8 cellular contexts compared by ENCODE assay signal in the genomic region with DNA sequence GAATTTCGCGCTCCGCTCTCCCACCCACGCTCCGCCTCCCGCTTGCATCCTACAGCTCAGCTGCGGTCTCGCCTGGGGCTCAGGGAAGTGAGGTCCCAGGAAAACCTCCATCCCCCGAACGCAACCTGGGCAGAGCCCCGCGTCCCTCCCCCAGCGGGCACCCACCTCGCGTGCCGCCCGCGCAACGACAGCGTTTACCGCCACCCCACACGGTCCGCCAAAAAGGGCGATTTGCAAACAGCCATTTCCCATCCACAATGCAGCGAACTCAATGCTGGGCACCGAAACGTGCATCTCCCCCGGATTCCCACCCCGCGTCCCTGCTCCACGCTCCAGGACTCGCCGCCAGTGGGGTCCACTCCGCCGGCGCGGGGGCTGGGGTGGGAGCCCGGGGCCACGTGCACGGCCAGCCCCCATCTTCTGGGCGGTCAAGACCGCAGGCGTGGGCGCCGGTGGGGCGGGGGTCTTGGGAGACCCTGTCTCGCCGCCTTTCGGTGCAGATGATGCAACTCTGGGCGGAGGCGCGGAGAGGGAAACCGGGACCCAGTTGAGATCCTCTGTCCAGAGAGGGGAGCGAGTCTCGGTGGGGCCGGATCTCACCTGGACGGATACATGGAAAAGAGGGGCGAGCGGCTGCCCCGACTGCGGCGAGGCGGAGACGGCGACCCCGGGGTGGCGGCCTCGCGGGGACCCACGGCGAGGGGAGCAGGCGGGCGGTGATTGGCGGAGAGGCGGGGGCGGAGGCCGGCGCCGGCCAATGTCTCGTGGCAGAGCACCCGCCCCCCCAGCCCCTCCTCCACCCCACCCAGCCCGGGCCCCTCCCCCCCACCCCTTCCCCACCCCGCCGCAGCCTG. TPM values are rescaled to one million over a fixed set of nuclear protein-coding genes. Genes with fewer than 3 reads are reported as not detected.
DNase-seq lines count a peak whose midpoint lies in the region; ATAC-seq, FAIRE-seq and TF ChIP-seq lines count a peak whose summit lies in the region.
"Not testable (repeated sequence)": the region's sequence is repeated elsewhere in the genome, so short reads cannot be mapped to it uniquely, and the experiment has no call there.

A gene (minus strand): TSS at position 666 of the 854 bp plus-strand sequence. CDS start 3,642 bp downstream, outside the sequence.

- H3K23ac ChIP-seq in neuronal stem cell (ENCODE audit: low read depth, low read length, poor library complexity) = not testable (repeated sequence)

- H3K4me1 ChIP-seq in K562 (replicated peaks in 1 of 2; ENCODE audit: control insufficient read depth in 2 of 2, insufficient read depth in 2 of 2, low read length in 2 of 2); foreskin keratinocyte; left lung; neuronal stem cell (ENCODE audit: control insufficient read depth in 2 of 2, insufficient read depth in 1 of 2, low read depth in 1 of 2, low read length in 2 of 2): not testable (repeated sequence)

- H3K36me3 Mint-ChIP-seq in activated CD4-positive, alpha-beta T cell treated with anti-CD3 and anti-CD28 coated beads, Interleukin-2, amount 10 ng/mL, durations not matched to agents 7 days and 5 days (ENCODE audit: low read depth) = not testable (repeated sequence)

- not testable (repeated sequence) for H3K79me2 ChIP-seq in K562 (ENCODE audit: control insufficient read depth, insufficient read depth, low read length)

- H3K9me1 ChIP-seq in K562 (ENCODE audit: control insufficient read depth, insufficient read depth, low read length) = not testable (repeated sequence)

- in situ Hi-C loops in K562 (cut with MboI) = not testable (repeated sequence)

- not testable (repeated sequence) for TF ChIP-seq POLR2A in K562 (conservative IDR thresholded peaks at IDR 0.05)

- not testable (repeated sequence) for TF ChIP-seq CTCF in AG04450 (IDR thresholded peaks at IDR 0.05; ENCODE audit: low read depth, low read length); K562 (IDR thresholded peaks at IDR 0.05 in 2 of 3, conservative IDR thresholded peaks at IDR 0.05 in 1 of 3; ENCODE audit: insufficient read depth in 2 of 3, low read depth in 1 of 3, low read length in 3 of 3); foreskin keratinocyte (conservative IDR thresholded peaks at IDR 0.05); left lung (IDR thresholded peaks at IDR 0.05)

- H3K4ac ChIP-seq in neuronal stem cell (ENCODE audit: low read length) = not testable (repeated sequence)

- no CpG with 5 or more reads among the region's 84 CpGs for WGBS in K562 (ENCODE audit: insufficient coverage, low coverage, missing lambda C conversion rate)
- WGBS in neuronal stem cell (ENCODE audit: extremely low coverage in 2 of 2, insufficient read length in 2 of 2, insufficient replicate concordance in 1 of 2), 2 donors = no CpG with 5 or more reads among the region's 84 CpGs

- DNase-seq in AG04450 (ENCODE audit: low read depth, low spot score); NCI-H460 (ENCODE audit: extremely low read depth, low read depth); activated CD4-positive, alpha-beta T cell treated with anti-CD3 and anti-CD28 coated beads, Interleukin-2, amount 10 ng/mL, durations not matched to agents 7 days and 5 days; K562 (ENCODE audit: extremely low read depth in 1 of 4, low spot score in 3 of 4); foreskin keratinocyte; left lung; neuronal stem cell (ENCODE audit: low spot score); stimulated activated naive CD8-positive, alpha-beta T cell treated with anti-CD3 and anti-CD28 coated beads, Interleukin-15, amount 100 ng/mL, for 72 hours: not testable (repeated sequence)

- H3K27ac ChIP-seq in AG04450 (ENCODE audit: low read depth, low read length); K562 (ENCODE audit: extremely low read depth, low read depth, low read length); foreskin keratinocyte; left lung; neuronal stem cell (replicated peaks; ENCODE audit: low read length): not testable (repeated sequence)

- not testable (repeated sequence) for H2BK15ac ChIP-seq in neuronal stem cell (ENCODE audit: low read length)

- not testable (repeated sequence) for H4K8ac ChIP-seq in neuronal stem cell (ENCODE audit: low read depth, low read length)

- not testable (repeated sequence) for H2AFZ ChIP-seq in K562 (ENCODE audit: low read depth, low read length)
- H2AFZ ChIP-seq in neuronal stem cell (ENCODE audit: low read length) = peak within 1 kb of the TSS; percentile 56

- not testable (repeated sequence) for H2AK5ac ChIP-seq in neuronal stem cell (ENCODE audit: low read depth, low read length)

- intact Hi-C loops in K562 (cut with micrococcal nuclease); left lung (cut with DNase I): not testable (repeated sequence)

- H3K4me3 ChIP-seq in AG04450 (ENCODE audit: low read depth, low read length); K562; left lung; neuronal stem cell (ENCODE audit: low read length in 2 of 2): not testable (repeated sequence)

- TF ChIP-seq EP300 in K562 (IDR thresholded peaks at IDR 0.05; ENCODE audit: low read length) = not testable (repeated sequence)

- not testable (repeated sequence) for FAIRE-seq in K562 (lab: Jason Lieb, UNC)

- POLR2A ChIA-PET in AG04450 (lab: Yijun Ruan, JAX); activated CD4-positive, alpha-beta T cell treated with anti-CD3 and anti-CD28 coated beads, Interleukin-2, amount 10 ng/mL, durations not matched to agents 7 days and 5 days (lab: Charles Lee); K562 (lab: Yijun Ruan, JAX): not testable (repeated sequence)

- not testable (repeated sequence) for H3K9me3 ChIP-seq in AG04450 (ENCODE audit: control insufficient read depth, insufficient read depth, low read length); K562 (replicated peaks; ENCODE audit: control insufficient read depth, insufficient read depth, low read depth, low read length); left lung; neuronal stem cell (replicated peaks in 1 of 2; ENCODE audit: control insufficient read depth in 2 of 2, insufficient read depth in 1 of 2, low read depth in 1 of 2, low read length in 2 of 2)

- H2BK12ac ChIP-seq in neuronal stem cell (ENCODE audit: low read length) = not testable (repeated sequence)

- H3K27ac Mint-ChIP-seq in activated CD4-positive, alpha-beta T cell treated with anti-CD3 and anti-CD28 coated beads, Interleukin-2, amount 10 ng/mL, durations not matched to agents 7 days and 5 days; stimulated activated naive CD8-positive, alpha-beta T cell treated with anti-CD3 and anti-CD28 coated beads, Interleukin-15, amount 100 ng/mL, for 72 hours: not testable (repeated sequence)

- not testable (repeated sequence) for H4K91ac ChIP-seq in neuronal stem cell (ENCODE audit: low read depth, low read length, poor library complexity)

- not testable (repeated sequence) for H3K14ac ChIP-seq in neuronal stem cell (ENCODE audit: low read length)

- not testable (repeated sequence) for H3K4me1 Mint-ChIP-seq in activated CD4-positive, alpha-beta T cell treated with anti-CD3 and anti-CD28 coated beads, Interleukin-2, amount 10 ng/mL, durations not matched to agents 7 days and 5 days; stimulated activated naive CD8-positive, alpha-beta T cell treated with anti-CD3 and anti-CD28 coated beads, Interleukin-15, amount 100 ng/mL, for 72 hours

- not testable (repeated sequence) for H4K20me1 ChIP-seq in K562 (replicated peaks; ENCODE audit: control insufficient read depth, insufficient read depth, low read length)

- not testable (repeated sequence) for H2BK120ac ChIP-seq in neuronal stem cell (ENCODE audit: low read depth, low read length)

- CTCF ChIA-PET in AG04450 (lab: Charles Lee); activated CD4-positive, alpha-beta T cell treated with anti-CD3 and anti-CD28 coated beads, Interleukin-2, amount 10 ng/mL, durations not matched to agents 7 days and 5 days (lab: Charles Lee); K562 (lab: Yijun Ruan, JAX; ENCODE audit: low intra/inter-chr PET ratio): not testable (repeated sequence)

- H3K9me3 Mint-ChIP-seq in activated CD4-positive, alpha-beta T cell treated with anti-CD3 and anti-CD28 coated beads, Interleukin-2, amount 10 ng/mL, durations not matched to agents 7 days and 5 days; stimulated activated naive CD8-positive, alpha-beta T cell treated with anti-CD3 and anti-CD28 coated beads, Interleukin-15, amount 100 ng/mL, for 72 hours: not testable (repeated sequence)

- H3K9ac ChIP-seq in K562 (ENCODE audit: insufficient read depth in 1 of 2, low read depth in 2 of 2, low read length in 2 of 2); neuronal stem cell (ENCODE audit: low read depth, low read length, poor library complexity): not testable (repeated sequence)

- H3K18ac ChIP-seq in neuronal stem cell (ENCODE audit: low read length) = not testable (repeated sequence)

- not testable (repeated sequence) for TF ChIP-seq RAD21 in K562 (CRISPR knock-in tag; conservative IDR thresholded peaks at IDR 0.05 in 1 of 2, IDR thresholded peaks at IDR 0.05 in 1 of 2)

- not testable (repeated sequence) for BruUV-seq in K562 (replicated peaks; lab: Mats Ljungman, UMichigan)

- not testable (repeated sequence) for H3K36me3 ChIP-seq in K562 (ENCODE audit: control insufficient read depth, insufficient read depth, low read length); left lung; neuronal stem cell (replicated peaks in 1 of 2; ENCODE audit: control insufficient read depth in 2 of 2, insufficient read depth in 2 of 2, low read length in 2 of 2)

- not testable (repeated sequence) for H3K27me3 Mint-ChIP-seq in activated CD4-positive, alpha-beta T cell treated with anti-CD3 and anti-CD28 coated beads, Interleukin-2, amount 10 ng/mL, durations not matched to agents 7 days and 5 days; stimulated activated naive CD8-positive, alpha-beta T cell treated with anti-CD3 and anti-CD28 coated beads, Interleukin-15, amount 100 ng/mL, for 72 hours

- ATAC-seq in K562 (peak; percentile 75), left lung (peak; percentile 63)
- ATAC-seq in foreskin keratinocyte = not testable (repeated sequence)
- ATAC-seq in stimulated activated naive CD8-positive, alpha-beta T cell treated with anti-CD3 and anti-CD28 coated beads, Interleukin-15, amount 100 ng/mL, for 72 hours = peak; percentile 69

- not testable (repeated sequence) for H3K79me1 ChIP-seq in neuronal stem cell (ENCODE audit: low read depth, low read length)

- not testable (repeated sequence) for H3K4me2 ChIP-seq in K562 (ENCODE audit: insufficient read depth, low read length)
- H3K4me2 ChIP-seq in neuronal stem cell (ENCODE audit: insufficient read depth, low read length, poor library complexity, severe bottlenecking) = peak within 1 kb of the TSS; percentile 11

- H2BK5ac ChIP-seq in neuronal stem cell (ENCODE audit: low read length) = not testable (repeated sequence)

- not testable (repeated sequence) for H3K27me3 ChIP-seq in AG04450 (ENCODE audit: control insufficient read depth, insufficient read depth, low read length); K562 (ENCODE audit: control insufficient read depth in 2 of 2, insufficient read depth in 2 of 2, low read length in 2 of 2); foreskin keratinocyte; left lung; neuronal stem cell (ENCODE audit: control insufficient read depth in 3 of 3, insufficient read depth in 3 of 3, low read depth in 1 of 3, low read length in 3 of 3)

- not testable (repeated sequence) for H3K4me3 Mint-ChIP-seq in activated CD4-positive, alpha-beta T cell treated with anti-CD3 and anti-CD28 coated beads, Interleukin-2, amount 10 ng/mL, durations not matched to agents 7 days and 5 days; stimulated activated naive CD8-positive, alpha-beta T cell treated with anti-CD3 and anti-CD28 coated beads, Interleukin-15, amount 100 ng/mL, for 72 hours

RNA-seq across cellular contexts. Expression of the gene that starts here (rescaled TPM):
- polyA plus RNA-seq in AG04450 (2011; rRNA removed) = 41.1 and 42.2 TPM in 2 replicates
- polyA minus RNA-seq in AG04450 (2011; rRNA and poly(A)+ RNA removed) = 31.9 and 41.3 TPM in 2 replicates
- total RNA-seq in NCI-H460 (2014; rRNA removed; shearing (Covaris generic)) = 44.9 and 46.2 TPM in 2 replicates
- 268 and 360 TPM in 2 replicates for polyA plus RNA-seq in NCI-H460 (2014; cell fraction: nucleus; rRNA removed)
- 10 to 100 TPM; 31.4 to 31.7 TPM for total RNA-seq in activated CD4-positive, alpha-beta T cell treated with anti-CD3 and anti-CD28 coated beads, Interleukin-2, amount 10 ng/mL, durations not matched to agents 7 days and 5 days
- 790 and 1,561 TPM in 2 replicates for total RNA-seq in K562 (2011; cell fraction: chromatin; rRNA removed; ENCODE audit: low replicate concordance)
- 789 and 809 TPM in 2 replicates for total RNA-seq in K562 (2011; cell fraction: nucleolus; rRNA removed)
- total RNA-seq in K562 (2011; cell fraction: nucleoplasm; rRNA removed) = 557 and 648 TPM in 2 replicates
- total RNA-seq in K562 (2014; rRNA removed) = 248 and 305 TPM in 2 replicates
- total RNA-seq in K562 (2014; rRNA removed; fragmentation: Illumina TruSeq; extraction: Trizol) = 61.3 and 76.2 TPM in 2 replicates
- 95.1 and 105 TPM in 2 replicates for total RNA-seq in K562 (2015; rRNA removed; fragmentation: Illumina TruSeq; extraction: Trizol)
- 364 and 419 TPM in 2 replicates for total RNA-seq in K562 (2021)
- 152 and 199 TPM in 2 replicates for polyA plus RNA-seq in K562 (2011; rRNA removed)
- 85.9 and 97.4 TPM in 2 replicates for polyA plus RNA-seq in K562 (2011; cell fraction: cytosol; rRNA removed)
- polyA plus RNA-seq in K562 (2011; cell fraction: nucleus; rRNA removed) = 1,179 and 1,399 TPM in 2 replicates
- polyA plus RNA-seq in K562 (2012) = 209 and 400 TPM in 2 replicates
- 165 and 263 TPM in 2 replicates for polyA plus RNA-seq in K562 (2014; fragmentation: Illumina TruSeq; extraction: Trizol)
- polyA plus RNA-seq in K562 (2014; fragmentation: Nextera tagmentation; extraction: Ambion mirVana) = 1 to 10 TPM; 4.6 to 9.0 TPM
- polyA plus RNA-seq in K562 (2014; rRNA removed) = 382 and 472 TPM in 2 replicates
- 69.7 and 88.6 TPM in 2 replicates for polyA minus RNA-seq in K562 (2011; rRNA and poly(A)+ RNA removed)
- polyA minus RNA-seq in K562 (2011; cell fraction: cytosol; rRNA and poly(A)+ RNA removed) = 64.9 and 69.5 TPM in 2 replicates
- 257 and 271 TPM in 2 replicates for polyA minus RNA-seq in K562 (2011; cell fraction: nucleus; rRNA and poly(A)+ RNA removed)
- total RNA-seq in foreskin keratinocyte = 44.7 and 76.2 TPM in 2 replicates
- polyA plus RNA-seq in foreskin keratinocyte = 31.8 and 56.3 TPM in 2 replicates
- 10 to 100 TPM; 18.2 to 52.5 TPM for total RNA-seq in left lung
- polyA plus RNA-seq in neuronal stem cell (2013, experiment 1 of 2) = 47.2 TPM
- 46.3 TPM for polyA plus RNA-seq in neuronal stem cell (2013, experiment 2 of 2)
